In the genomic region with DNA sequence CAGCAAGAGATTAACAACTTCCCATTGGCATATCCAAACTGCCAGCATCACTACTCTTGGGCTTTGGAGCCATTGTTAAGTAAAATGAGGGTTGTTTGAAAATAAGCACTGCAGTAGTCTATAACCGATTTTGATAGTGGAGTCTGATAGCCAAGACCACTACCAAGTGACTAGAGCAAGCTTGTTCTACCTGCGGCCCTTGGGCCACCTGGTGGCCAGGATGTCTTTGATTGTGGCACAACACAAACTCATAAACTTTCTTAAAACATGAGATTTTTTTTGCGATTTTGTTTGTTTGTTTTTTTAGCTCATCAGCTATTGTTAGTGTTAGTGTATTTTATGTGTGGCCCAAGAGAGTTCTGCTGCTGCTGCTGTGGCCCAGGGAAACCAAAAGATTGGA, we compare ENCODE assay signal across 18 cellular contexts. TPM values are rescaled to one million over a fixed set of nuclear protein-coding genes. Genes with fewer than 3 reads are reported as not detected.
A peak's percentile ranks its signal among the peaks of the same experiment; 100 is the strongest.
DNase-seq lines count a peak whose midpoint lies in the region; ATAC-seq and TF ChIP-seq lines count a peak whose summit lies in the region.
"Had no signal": no experiment of that assay in that cellular context is flagged by ENCODE, and none has a peak within 500 bp of the region (broad histone marks: within the 10 kb centered on the region; RNA-seq: fewer than 3 reads in every experiment).

No MANE protein-coding gene starts in this region.

- no TSS peak for BruUV-seq in Panc1 (replicated peaks; lab: Mats Ljungman, UMichigan)

- peaks cover 56% of the 10 kb centered on the region for H3K4me1 Mint-ChIP-seq in GM23338
- peaks cover 10% of the 10 kb centered on the region for H3K4me1 Mint-ChIP-seq in mesothelial cell of epicardium

- POLR2A ChIA-PET in Panc1 (lab: Charles Lee): no interaction called here

- H3K36me3 ChIP-seq in GM23338 (ENCODE audit: insufficient read depth): no peaks in the 10 kb centered on the region
- H3K36me3 ChIP-seq in Panc1 (ENCODE audit: control insufficient read depth, insufficient read depth, low read length): no peaks in the 10 kb centered on the region; the same call in 1 of the 2 replicates

- TF ChIP-seq CTCF in GM23338 (conservative IDR thresholded peaks at IDR 0.05; ENCODE audit: low read depth in 2 of 2) (peak; percentile 46 to 57), Panc1 (IDR thresholded peaks at IDR 0.05) (peak; percentile 35), mesothelial cell of epicardium (IDR thresholded peaks at IDR 0.05; ENCODE audit: unreplicated experiment) (peak; percentile 17)

- H3K9me2 ChIP-seq in GM23338 (ENCODE audit: insufficient read depth): no peaks in the 10 kb centered on the region

- no peak overlapping the region for H3K27ac ChIP-seq in GM23338 (ENCODE audit: low read depth)
- no peak overlapping the region for H3K27ac ChIP-seq in Panc1 (ENCODE audit: low read length)
- H3K27ac ChIP-seq: BLaER1 treated with 17β-estradiol and CSF1 and Interleukin-3, amounts not matched to agents 10 nM and 100 nM; HL-60 had no signal

- DNase-seq in NCI-H146 (lab: John Stamatoyannopoulos, UW) (peak; percentile 18), NCI-H146 treated with DMSO at 0.1 percent for 48 hours (lab: John Stamatoyannopoulos, UW; ENCODE audit: unreplicated experiment) (no peak), GM23338 (ENCODE audit: low spot score) (peak; percentile 26), Panc1 (ENCODE audit: low read depth, low spot score) (no peak), mesothelial cell of epicardium (ENCODE audit: low spot score in 2 of 2, unreplicated experiment in 2 of 2) (no peak), NCI-H1694 treated with DMSO at 0.1 percent for 48 hours (lab: John Stamatoyannopoulos, UW) (no peak), HT-29 (ENCODE audit: low spot score) (no peak), NCI-H2107 treated with DMSO at 0.1 percent for 48 hours (lab: John Stamatoyannopoulos, UW; ENCODE audit: unreplicated experiment) (no peak)
- DNase-seq: aorta, DMS153, foreskin fibroblast, GM23248, NCI-H1436 treated with DMSO at 0.1 percent for 48 hours, NCI-H2227 treated with DMSO at 0.1 percent for 48 hours had no signal

- H2AFZ ChIP-seq in GM23338: no peak overlapping the region
- H2AFZ ChIP-seq: GM23248 had no signal

- in situ Hi-C loops in Panc1 (cut with HindIII; ENCODE audit: low pct_unique_long_range_greater_than_20kb, low sequenced_read_pairs): no loop called here

- no peaks in the 10 kb centered on the region for H3K9me3 ChIP-seq in Panc1 (ENCODE audit: control insufficient read depth, insufficient read depth, low read depth, low read length)

- H3K27me3 Mint-ChIP-seq in GM23338 (ENCODE audit: insufficient read depth, low read depth, poor library complexity): no peaks in the 10 kb centered on the region
- no peaks in the 10 kb centered on the region for H3K27me3 Mint-ChIP-seq in mesothelial cell of epicardium (ENCODE audit: low read depth)
- H3K27me3 Mint-ChIP-seq: stimulated activated naive CD8-positive, alpha-beta T cell treated with anti-CD3 and anti-CD28 coated beads, Interleukin-15, Interleukin-2, amounts not matched to agents 100 ng/mL and 50 ng/mL, for 24 hours had no signal

- H3K4me1 ChIP-seq in GM23338 (ENCODE audit: insufficient read depth) (peaks cover 38% of the 10 kb centered on the region), Panc1 (ENCODE audit: control insufficient read depth, insufficient read depth, low read length) (peaks cover 3% of the 10 kb centered on the region; the same call in 1 of the 2 replicates)

- H3F3A ChIP-seq in GM23338 (replicated peaks; ENCODE audit: low read depth): no peaks in the 10 kb centered on the region

- H3K4me3 Mint-ChIP-seq in GM23338 (no peak overlapping the region), mesothelial cell of epicardium (no peak overlapping the region)
- H3K4me3 Mint-ChIP-seq: stimulated activated naive CD8-positive, alpha-beta T cell treated with anti-CD3 and anti-CD28 coated beads, Interleukin-15, Interleukin-2, amounts not matched to agents 100 ng/mL and 50 ng/mL, for 24 hours had no signal

- peaks cover 11% of the 10 kb centered on the region; the same call in 2 of the 3 replicates for H3K36me3 Mint-ChIP-seq in GM23338 (ENCODE audit: low read depth)
- peaks cover 30% of the 10 kb centered on the region for H3K36me3 Mint-ChIP-seq in mesothelial cell of epicardium

- H3K27ac Mint-ChIP-seq in GM23338 (no peak overlapping the region), mesothelial cell of epicardium (no peak overlapping the region)
- H3K27ac Mint-ChIP-seq: stimulated activated naive CD8-positive, alpha-beta T cell treated with anti-CD3 and anti-CD28 coated beads, Interleukin-15, Interleukin-2, amounts not matched to agents 100 ng/mL and 50 ng/mL, for 24 hours had no signal

- peaks cover 100% of the 10 kb centered on the region for H3K79me2 ChIP-seq in GM23338 (replicated peaks; ENCODE audit: insufficient read depth)

- H3K27me3 ChIP-seq in GM23338 (ENCODE audit: insufficient read depth): no peaks in the 10 kb centered on the region
- no peaks in the 10 kb centered on the region for H3K27me3 ChIP-seq in Panc1 (ENCODE audit: control insufficient read depth, insufficient read depth, low read length)
- H3K27me3 ChIP-seq: BLaER1 treated with 17β-estradiol and CSF1 and Interleukin-3, amounts not matched to agents 10 nM and 100 nM had no signal

- CTCF ChIA-PET in Panc1 (lab: Charles Lee): no interaction called here

- H3K4me3 ChIP-seq in GM23338: no peak overlapping the region
- H3K4me3 ChIP-seq in Panc1 (ENCODE audit: low read depth in 2 of 2, low read length in 2 of 2): no peak overlapping the region
- H3K4me3 ChIP-seq: BLaER1 treated with 17β-estradiol and CSF1 and Interleukin-3, amounts not matched to agents 10 nM and 100 nM had no signal

- peaks cover 4% of the 10 kb centered on the region; the same call in 1 of the 2 replicates for H4K20me1 ChIP-seq in GM23338 (replicated peaks; ENCODE audit: insufficient read depth)

- intact Hi-C loops in Panc1 (cut with micrococcal nuclease; ENCODE audit: unreplicated experiment): no loop called here

- ATAC-seq in GM23338: peak; percentile 40
- no peak for ATAC-seq in Panc1
- ATAC-seq: sciatic nerve had no signal

- H3K9me3 Mint-ChIP-seq in GM23338: no peaks in the 10 kb centered on the region
- H3K9me3 Mint-ChIP-seq in mesothelial cell of epicardium: peaks cover 6% of the 10 kb centered on the region
- H3K9me3 Mint-ChIP-seq: stimulated activated naive CD8-positive, alpha-beta T cell treated with anti-CD3 and anti-CD28 coated beads, Interleukin-15, Interleukin-2, amounts not matched to agents 100 ng/mL and 50 ng/mL, for 24 hours had no signal

- no peak overlapping the region for H3K4me2 ChIP-seq in GM23338
- H3K4me2 ChIP-seq: BLaER1 treated with 17β-estradiol and CSF1 and Interleukin-3, amounts not matched to agents 10 nM and 100 nM had no signal

TF ChIP-seq in GM23338, 12 proteins besides CTCF, POLR2A, EP300 and RAD21 (continues in another document):
- TF ChIP-seq, protein P1, sequence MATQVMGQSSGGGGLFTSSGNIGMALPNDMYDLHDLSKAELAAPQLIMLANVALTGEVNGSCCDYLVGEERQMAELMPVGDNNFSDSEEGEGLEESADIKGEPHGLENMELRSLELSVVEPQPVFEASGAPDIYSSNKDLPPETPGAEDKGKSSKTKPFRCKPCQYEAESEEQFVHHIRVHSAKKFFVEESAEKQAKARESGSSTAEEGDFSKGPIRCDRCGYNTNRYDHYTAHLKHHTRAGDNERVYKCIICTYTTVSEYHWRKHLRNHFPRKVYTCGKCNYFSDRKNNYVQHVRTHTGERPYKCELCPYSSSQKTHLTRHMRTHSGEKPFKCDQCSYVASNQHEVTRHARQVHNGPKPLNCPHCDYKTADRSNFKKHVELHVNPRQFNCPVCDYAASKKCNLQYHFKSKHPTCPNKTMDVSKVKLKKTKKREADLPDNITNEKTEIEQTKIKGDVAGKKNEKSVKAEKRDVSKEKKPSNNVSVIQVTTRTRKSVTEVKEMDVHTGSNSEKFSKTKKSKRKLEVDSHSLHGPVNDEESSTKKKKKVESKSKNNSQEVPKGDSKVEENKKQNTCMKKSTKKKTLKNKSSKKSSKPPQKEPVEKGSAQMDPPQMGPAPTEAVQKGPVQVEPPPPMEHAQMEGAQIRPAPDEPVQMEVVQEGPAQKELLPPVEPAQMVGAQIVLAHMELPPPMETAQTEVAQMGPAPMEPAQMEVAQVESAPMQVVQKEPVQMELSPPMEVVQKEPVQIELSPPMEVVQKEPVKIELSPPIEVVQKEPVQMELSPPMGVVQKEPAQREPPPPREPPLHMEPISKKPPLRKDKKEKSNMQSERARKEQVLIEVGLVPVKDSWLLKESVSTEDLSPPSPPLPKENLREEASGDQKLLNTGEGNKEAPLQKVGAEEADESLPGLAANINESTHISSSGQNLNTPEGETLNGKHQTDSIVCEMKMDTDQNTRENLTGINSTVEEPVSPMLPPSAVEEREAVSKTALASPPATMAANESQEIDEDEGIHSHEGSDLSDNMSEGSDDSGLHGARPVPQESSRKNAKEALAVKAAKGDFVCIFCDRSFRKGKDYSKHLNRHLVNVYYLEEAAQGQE (IDR thresholded peaks at IDR 0.05; ENCODE audit: unreplicated experiment): no peak
- TF ChIP-seq, protein P2, sequence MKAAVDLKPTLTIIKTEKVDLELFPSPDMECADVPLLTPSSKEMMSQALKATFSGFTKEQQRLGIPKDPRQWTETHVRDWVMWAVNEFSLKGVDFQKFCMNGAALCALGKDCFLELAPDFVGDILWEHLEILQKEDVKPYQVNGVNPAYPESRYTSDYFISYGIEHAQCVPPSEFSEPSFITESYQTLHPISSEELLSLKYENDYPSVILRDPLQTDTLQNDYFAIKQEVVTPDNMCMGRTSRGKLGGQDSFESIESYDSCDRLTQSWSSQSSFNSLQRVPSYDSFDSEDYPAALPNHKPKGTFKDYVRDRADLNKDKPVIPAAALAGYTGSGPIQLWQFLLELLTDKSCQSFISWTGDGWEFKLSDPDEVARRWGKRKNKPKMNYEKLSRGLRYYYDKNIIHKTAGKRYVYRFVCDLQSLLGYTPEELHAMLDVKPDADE (IDR thresholded peaks at IDR 0.05): no peak
- TF ChIP-seq CREB1 (CRISPR knock-in tag; IDR thresholded peaks at IDR 0.05; ENCODE audit: low read depth): no peak

RNA-seq across cellular contexts. Expression of a gene that starts 11.0 kb away (rescaled TPM):
- total RNA-seq in GM23338 (2014; rRNA removed; shearing (Covaris generic)): 84.9 and 112 TPM in 2 replicates
- 111 and 124 TPM in 2 replicates for polyA plus RNA-seq in GM23338 (2016; fragmentation: Nextera tagmentation; extraction: Ambion mirVana)
- total RNA-seq in Panc1 (2021; ENCODE audit: unreplicated experiment): 91.3 TPM
- 77.1 TPM for polyA plus RNA-seq in Panc1 (2012; ENCODE audit: insufficient read length)
- total RNA-seq in mesothelial cell of epicardium: 109 to 112 TPM (median 111 TPM) in 3 replicates
- total RNA-seq in HT-29 (2014; rRNA removed; shearing (Covaris generic)): 34.9 and 40.2 TPM in 2 replicates

Comparison
In these comparisons a context has a peak if more than half of its experiments do, and no peak if none do; other contexts are left out.
1. DNase-seq: peak in NCI-H146 (single experiment) and GM23338 (single experiment); none in NCI-H146 treated with DMSO at 0.1 percent for 48 hours (single experiment), Panc1 (single experiment), mesothelial cell of epicardium (0 of 2), NCI-H1694 treated with DMSO at 0.1 percent for 48 hours (single experiment), HT-29 (single experiment) and NCI-H2107 treated with DMSO at 0.1 percent for 48 hours (single experiment).
2. Peak in every context shown above with its lines, with median percentiles within 50 percentile points of each other: CTCF ChIP-seq.